Comparison of ENCODE assay signal across 1 cellular context in the genomic region with DNA sequence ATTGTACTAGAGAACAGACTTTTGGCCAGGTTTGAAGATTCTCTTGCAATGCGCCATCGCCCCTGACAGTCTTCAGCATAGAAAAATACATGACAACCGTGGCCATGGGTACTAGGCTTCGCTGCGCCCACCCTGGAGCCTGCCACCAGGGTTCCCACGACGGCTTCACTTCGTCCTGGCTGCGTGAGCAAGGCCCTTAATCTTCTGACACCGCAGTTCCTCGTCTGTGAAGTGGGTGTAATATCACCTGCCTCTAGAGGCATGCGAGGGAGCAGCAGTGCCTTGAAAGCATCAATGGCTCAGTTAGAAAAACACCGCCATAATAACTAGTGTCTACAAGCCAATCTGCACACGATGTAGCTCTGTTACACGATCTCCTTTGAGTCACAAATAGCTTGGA.
TF ChIP-seq lines count a peak whose summit lies in the region.

No MANE protein-coding gene starts in this region.

TF ChIP-seq in GM23338, 12 proteins besides CTCF, POLR2A, EP300 and RAD21 (continued from another document):
- TF ChIP-seq ZNF462 (CRISPR knock-in tag; IDR thresholded peaks at IDR 0.05) (no peak), JUNB (IDR thresholded peaks at IDR 0.05; ENCODE audit: unreplicated experiment) (no peak), STAT1 (IDR thresholded peaks at IDR 0.05; ENCODE audit: unreplicated experiment) (no peak), EZH2phosphoT487 (IDR thresholded peaks at IDR 0.05; ENCODE audit: unreplicated experiment) (no peak), POLR2AphosphoS5 (IDR thresholded peaks at IDR 0.05; ENCODE audit: low read depth) (no peak), CREB1 (CRISPR knock-in tag; IDR thresholded peaks at IDR 0.05; ENCODE audit: low read depth) (no peak), ZNF331 (CRISPR knock-in tag; IDR thresholded peaks at IDR 0.05; ENCODE audit: low read depth) (no peak)
- TF ChIP-seq, protein P1, sequence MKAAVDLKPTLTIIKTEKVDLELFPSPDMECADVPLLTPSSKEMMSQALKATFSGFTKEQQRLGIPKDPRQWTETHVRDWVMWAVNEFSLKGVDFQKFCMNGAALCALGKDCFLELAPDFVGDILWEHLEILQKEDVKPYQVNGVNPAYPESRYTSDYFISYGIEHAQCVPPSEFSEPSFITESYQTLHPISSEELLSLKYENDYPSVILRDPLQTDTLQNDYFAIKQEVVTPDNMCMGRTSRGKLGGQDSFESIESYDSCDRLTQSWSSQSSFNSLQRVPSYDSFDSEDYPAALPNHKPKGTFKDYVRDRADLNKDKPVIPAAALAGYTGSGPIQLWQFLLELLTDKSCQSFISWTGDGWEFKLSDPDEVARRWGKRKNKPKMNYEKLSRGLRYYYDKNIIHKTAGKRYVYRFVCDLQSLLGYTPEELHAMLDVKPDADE (IDR thresholded peaks at IDR 0.05), result no peak
